In genomic region chr20:22354647-22355046, GRCh38 we compare ENCODE assay signal across 24 cellular contexts.
A peak's percentile ranks its signal among the peaks of the same experiment; 100 is the strongest.
DNase-seq lines count a peak whose midpoint lies in the region; ATAC-seq, FAIRE-seq and TF ChIP-seq lines count a peak whose summit lies in the region.
"Had no signal": no experiment of that assay in that cellular context is flagged by ENCODE, and none has a peak within 500 bp of the region (broad histone marks: within the 10 kb centered on the region; RNA-seq: fewer than 3 reads in every experiment).

No MANE protein-coding gene starts in this region.

- H3K4me3 ChIP-seq in A549: no peak overlapping the region
- H3K4me3 ChIP-seq in foreskin fibroblast (ENCODE audit: low read depth in 1 of 2, low read length in 2 of 2): no peak overlapping the region
- H3K4me3 ChIP-seq: BLaER1 treated with 17β-estradiol and CSF1 and Interleukin-3, amounts not matched to agents 10 nM and 100 nM; GM12878; GM23338 had no signal

- whole genome bisulfite sequencing in A549 (ENCODE audit: missing lambda C conversion rate): 94% methylated on average over 1 of the region's 1 CpG

- CTCF ChIA-PET in A549 (lab: Yijun Ruan, JAX): interaction anchor here (0.9 to 8.8 kb wide), 6 partner anchors 13 to 986 kb away, joined by 3 to 85 read pairs (median 5); no protein-coding TSS in a partner anchor

- H3K4me2 ChIP-seq in A549: no peak overlapping the region
- H3K4me2 ChIP-seq: BLaER1 treated with 17β-estradiol and CSF1 and Interleukin-3, amounts not matched to agents 10 nM and 100 nM; GM23338 had no signal

- peaks cover 15% of the 10 kb centered on the region for H3K4me1 ChIP-seq in A549
- H3K4me1 ChIP-seq: BE2C had no signal

- no peak for TF ChIP-seq RAD21 in A549 (conservative IDR thresholded peaks at IDR 0.05 in 1 of 2, IDR thresholded peaks at IDR 0.05 in 1 of 2)

- H3K27ac ChIP-seq in A549: no peak overlapping the region; a peak in 1 of 6 replicates
- H3K27ac ChIP-seq: 22Rv1; BLaER1 treated with 17β-estradiol and CSF1 and Interleukin-3, amounts not matched to agents 10 nM and 100 nM had no signal

- TF ChIP-seq POLR2A in A549 (IDR thresholded peaks at IDR 0.05; ENCODE audit: low read length): no peak

- DNase-seq in A549 (ENCODE audit: low read depth in 1 of 2, low spot score in 1 of 2) (no peak), left colon (no peak), foreskin fibroblast (no peak), NCI-H146 treated with DMSO at 0.1 percent for 48 hours (lab: John Stamatoyannopoulos, UW; ENCODE audit: unreplicated experiment) (no peak), kidney tubule cell (ENCODE audit: low spot score) (no peak)
- DNase-seq: ACHN; AML-193; BE2C; CD4-positive, alpha-beta T cell; CD8-positive, alpha-beta memory T cell; DMS 273 treated with DMSO at 0.1 percent for 48 hours; DMS79; EL; GDM1; H9 had no signal

- TF ChIP-seq EP300 in A549 (IDR thresholded peaks at IDR 0.05): no peak

- FAIRE-seq in A549 (lab: Jason Lieb, UNC) (peak; percentile 94), colon (lab: Jason Lieb, UNC) (peak; percentile 10)
- FAIRE-seq: A204.1, D721Med, GM12878, GM19239 had no signal

- no peak for TF ChIP-seq CTCF in A549 (IDR thresholded peaks at IDR 0.05)
- no peak for TF ChIP-seq CTCF in foreskin fibroblast (IDR thresholded peaks at IDR 0.05; ENCODE audit: low read depth, low read length)

- POLR2A ChIA-PET in A549 (lab: Yijun Ruan, JAX): no interaction called here

- no peak for ATAC-seq in A549
- ATAC-seq in left colon: peak; percentile 77
- ATAC-seq: GM12878, GM23338, HCT116 had no signal

- peaks cover 8% of the 10 kb centered on the region; the same call in 2 of the 3 replicates for H3K9me3 ChIP-seq in A549
- H3K9me3 ChIP-seq: BE2C had no signal

- intact Hi-C loops in left colon (cut with DNase I, micrococcal nuclease): no loop called here

TF ChIP-seq in A549, 52 proteins besides CTCF, POLR2A, EP300 and RAD21:
- TF ChIP-seq POLR2AphosphoS2 (conservative IDR thresholded peaks at IDR 0.05; ENCODE audit: low read length) (no peak), CEBPB (IDR thresholded peaks at IDR 0.05) (peak in 1 of 2 experiments; percentile 9; a peak in 1 of 4 replicates)
